Comparison of ENCODE assay signal across 9 cellular contexts in the genomic region with DNA sequence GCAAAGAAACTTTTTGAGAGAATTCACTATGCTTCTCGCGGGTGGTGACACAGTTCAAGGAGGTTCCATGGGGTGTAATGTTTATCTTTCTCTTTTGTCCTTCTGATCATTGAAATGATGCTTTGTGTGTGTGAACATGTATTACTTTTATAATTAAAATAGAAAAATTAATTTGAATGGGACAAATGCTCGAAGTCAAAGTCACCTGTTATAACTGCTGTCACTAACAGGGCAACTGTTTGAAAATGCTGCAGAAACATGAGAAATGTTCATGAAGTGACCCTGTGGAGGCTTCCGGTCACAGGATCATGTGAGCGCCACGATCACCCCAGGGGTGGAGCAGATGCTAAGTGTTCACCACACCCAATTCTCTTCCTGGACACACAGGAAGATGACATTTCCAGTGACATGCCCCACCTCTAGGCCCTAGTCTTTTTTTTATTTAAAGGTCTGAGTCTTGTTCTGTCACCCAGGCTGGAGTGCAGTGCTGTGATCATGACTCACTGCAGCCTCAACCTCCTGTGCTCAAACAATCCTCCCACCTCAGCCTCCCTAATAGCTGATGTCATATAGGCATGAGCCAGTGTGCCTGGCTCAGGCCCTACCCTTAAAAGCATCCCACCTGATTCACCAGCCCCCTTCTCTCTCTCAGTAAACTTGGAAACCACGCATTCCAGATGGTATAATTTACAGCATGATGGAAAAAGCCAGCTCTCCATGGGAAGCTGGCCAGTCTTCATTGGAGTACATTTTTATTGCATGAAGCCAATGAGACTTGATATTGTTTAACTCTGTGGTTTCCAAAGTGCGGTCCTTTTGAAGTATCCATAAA. TPM values are rescaled to one million over a fixed set of nuclear protein-coding genes. Genes with fewer than 3 reads are reported as not detected.
DNase-seq lines count a peak whose midpoint lies in the region; ATAC-seq, FAIRE-seq and TF ChIP-seq lines count a peak whose summit lies in the region.
"Had no signal": no experiment of that assay in that cellular context is flagged by ENCODE, and none has a peak within 500 bp of the region (broad histone marks: within the 10 kb centered on the region; RNA-seq: fewer than 3 reads in every experiment).

No MANE protein-coding gene starts in this region.

- H3K4me1 ChIP-seq in spleen (peaks cover 25 to 56% (median 49%) of the 10 kb centered on the region in 6 donors), ovary (ENCODE audit: insufficient read depth) (no peaks in the 10 kb centered on the region)

- H3K4me1 Mint-ChIP-seq in endothelial cell (ENCODE audit: unreplicated experiment), result peaks cover 13% of the 10 kb centered on the region

- no peaks in the 10 kb centered on the region for H3K9me3 Mint-ChIP-seq in endothelial cell (ENCODE audit: unreplicated experiment)

- H3K27ac ChIP-seq in spleen (peak overlapping the region; percentile 52 to 89 (median 76)), ovary (no peak overlapping the region)

- H3K27me3 Mint-ChIP-seq in endothelial cell (ENCODE audit: unreplicated experiment), result peaks cover 4% of the 10 kb centered on the region

- intact Hi-C loops in spleen (cut with DNase I; ENCODE audit: low total_unique reads) (no loop called here), ovary (cut with DNase I) (no loop called here)

- H3K36me3 Mint-ChIP-seq in endothelial cell (ENCODE audit: low read depth, unreplicated experiment), result no peaks in the 10 kb centered on the region

- no peak for FAIRE-seq in RCC 7860 (lab: Jason Lieb, UNC)
- FAIRE-seq: astrocyte had no signal

- H3K36me3 ChIP-seq in spleen (peaks cover 0 to 8% (median 0%) of the 10 kb centered on the region in 6 donors), ovary (no peaks in the 10 kb centered on the region)

- no peak for TF ChIP-seq EP300 in ovary (IDR thresholded peaks at IDR 0.05)

- peak; percentile 62 for ATAC-seq in GM21381 (IDR thresholded peaks at IDR 0.05; ENCODE audit: unreplicated experiment)
- no peak for ATAC-seq in HG03039 (IDR thresholded peaks at IDR 0.05; ENCODE audit: unreplicated experiment)

- TF ChIP-seq CTCF in endothelial cell (IDR thresholded peaks at IDR 0.05; ENCODE audit: unreplicated experiment) (no peak), spleen (IDR thresholded peaks at IDR 0.05 in 8 of 11, conservative IDR thresholded peaks at IDR 0.05 in 3 of 11) (peak in 1 of 11 experiments; percentile 11), ovary (IDR thresholded peaks at IDR 0.05) (no peak)

- no peak overlapping the region for H3K4me3 Mint-ChIP-seq in endothelial cell (ENCODE audit: unreplicated experiment)

- TF ChIP-seq POLR2A in spleen (IDR thresholded peaks at IDR 0.05) (no peak), ovary (IDR thresholded peaks at IDR 0.05) (no peak)

- H3K9me3 ChIP-seq in spleen, result no peaks in the 10 kb centered on the region
- H3K9me3 ChIP-seq in ovary, result no peaks in the 10 kb centered on the region

- DNase-seq in RCC 7860 (ENCODE audit: low spot score), result peak; percentile 73
- no peak for DNase-seq in endothelial cell (ENCODE audit: low spot score)
- DNase-seq in spleen, result peak; percentile 90
- no peak for DNase-seq in iPS-NIHi7 (ENCODE audit: extremely low spot score)
- DNase-seq in pons (ENCODE audit: low spot score), result no peak
- no peak for DNase-seq in ovary

- no peaks in the 10 kb centered on the region for H3K27me3 ChIP-seq in spleen (replicated peaks in 1 of 7)
- no peaks in the 10 kb centered on the region for H3K27me3 ChIP-seq in ovary

- WGBS in spleen, 5 donors, result 54 to 63% (median 58%) methylated on average over 8 of the region's 8 CpGs
- 67 to 79% (median 76%) methylated on average over 8 of the region's 8 CpGs for WGBS in ovary, 3 donors

- H3K27ac Mint-ChIP-seq in endothelial cell (ENCODE audit: unreplicated experiment), result peak overlapping the region; percentile 58

- H3K4me3 ChIP-seq in spleen (no peak overlapping the region), ovary (no peak overlapping the region)

RNA-seq across cellular contexts. Expression of gene AGRP, which starts 21.1 kb away (rescaled TPM):
- not detected for total RNA-seq in endothelial cell (ENCODE audit: unreplicated experiment)
- under 1 TPM in 1 of 7 donors, not detected in 6; 0.91 TPM for total RNA-seq in spleen
- polyA plus RNA-seq in spleen, result under 1 TPM; 0.15 to 0.30 (median 0.22) TPM
- total RNA-seq in ovary, result under 1 TPM in 2 of 7 donors, not detected in 5; 0.48 to 0.55 TPM
- under 1 TPM in 1 of 2 donors, not detected in 1; 0.11 TPM for polyA plus RNA-seq in ovary
- total RNA-seq: astrocyte had no signal

RNA-seq across cellular contexts. Expression of gene ATP6V0D1, which starts 23.4 kb away (rescaled TPM):
- total RNA-seq in endothelial cell (ENCODE audit: unreplicated experiment) (107 TPM), spleen (100 to 1,000 TPM in 5 of 7 donors, 10 to 100 TPM in 2; 97.5 to 133 (median 114) TPM), ovary (100 to 1,000 TPM in 1 of 7 donors, 10 to 100 TPM in 6; 35.8 to 113 (median 63.0) TPM)
- polyA plus RNA-seq in spleen (10 to 100 TPM; 37.3 to 68.6 (median 40.1) TPM), ovary (10 to 100 TPM; 32.5 to 66.0 TPM)

RNA-seq across cellular contexts. Expression of gene RIPOR1, which starts 24.2 kb away (rescaled TPM):
- total RNA-seq in endothelial cell (ENCODE audit: unreplicated experiment) (184 TPM), spleen (100 to 1,000 TPM; 114 to 242 (median 188) TPM), ovary (10 to 100 TPM; 22.3 to 96.3 (median 85.6) TPM)
- polyA plus RNA-seq in spleen (10 to 100 TPM; 29.9 to 84.7 (median 69.9) TPM), ovary (10 to 100 TPM; 31.9 to 38.7 TPM)

RNA-seq across cellular contexts. Expression of gene CTCF, which starts 57.9 kb away (rescaled TPM):
- total RNA-seq in endothelial cell (ENCODE audit: unreplicated experiment) (40.1 TPM), spleen (10 to 100 TPM; 47.6 to 67.7 (median 50.8) TPM), ovary (10 to 100 TPM; 21.0 to 47.6 (median 42.2) TPM)
- polyA plus RNA-seq in spleen (10 to 100 TPM; 24.4 to 36.7 (median 25.6) TPM), ovary (10 to 100 TPM; 26.8 to 48.4 TPM)

Comparison
In these comparisons a context has a peak if more than half of its experiments do, and no peak if none do; other contexts are left out.
1. DNase-seq: peak in RCC 7860 (single experiment) and spleen (single experiment); none in endothelial cell (single experiment), iPS-NIHi7 (single experiment), pons (single experiment) and ovary (0 of 5).
2. H3K27ac ChIP-seq: peak in spleen (8 of 8); none in ovary (0 of 2).